In the genomic region with DNA sequence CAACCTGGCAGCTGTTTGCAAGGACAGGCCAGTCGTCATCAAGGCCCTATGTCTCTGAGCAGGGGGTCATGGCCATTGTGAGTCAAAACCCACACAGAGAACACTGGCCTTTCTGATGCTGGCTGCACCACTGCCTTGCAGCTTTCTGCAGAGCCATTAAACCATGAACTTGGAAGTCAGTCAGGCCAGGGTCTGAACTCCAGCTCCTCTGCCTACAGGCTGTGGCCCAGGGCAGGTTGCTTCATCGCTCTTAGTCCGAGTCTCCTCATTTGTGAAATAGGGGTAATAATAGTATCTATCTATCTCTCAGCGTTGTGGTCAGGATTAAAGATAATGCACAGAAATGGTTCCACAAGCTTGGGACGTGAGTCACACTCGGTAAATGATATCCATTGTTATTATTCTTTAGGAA, we compare ENCODE assay signal across 1 cellular context.
TF ChIP-seq lines count a peak whose summit lies in the region.

No MANE protein-coding gene starts in this region.

TF ChIP-seq in HEK293, 187 proteins besides CTCF, POLR2A, EP300 and RAD21 (continued from another document):
- TF ChIP-seq, protein P1, sequence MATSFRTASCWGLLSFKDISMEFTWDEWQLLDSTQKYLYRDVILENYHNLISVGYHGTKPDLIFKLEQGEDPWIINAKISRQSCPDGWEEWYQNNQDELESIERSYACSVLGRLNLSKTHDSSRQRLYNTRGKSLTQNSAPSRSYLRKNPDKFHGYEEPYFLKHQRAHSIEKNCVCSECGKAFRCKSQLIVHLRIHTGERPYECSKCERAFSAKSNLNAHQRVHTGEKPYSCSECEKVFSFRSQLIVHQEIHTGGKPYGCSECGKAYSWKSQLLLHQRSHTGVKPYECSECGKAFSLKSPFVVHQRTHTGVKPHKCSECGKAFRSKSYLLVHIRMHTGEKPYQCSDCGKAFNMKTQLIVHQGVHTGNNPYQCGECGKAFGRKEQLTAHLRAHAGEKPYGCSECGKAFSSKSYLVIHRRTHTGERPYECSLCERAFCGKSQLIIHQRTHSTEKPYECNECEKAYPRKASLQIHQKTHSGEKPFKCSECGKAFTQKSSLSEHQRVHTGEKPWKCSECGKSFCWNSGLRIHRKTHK (tag by site-specific recombination; IDR thresholded peaks at IDR 0.05) = no peak
- no peak for TF ChIP-seq ZNF146 (tag by site-specific recombination; IDR thresholded peaks at IDR 0.05)
- TF ChIP-seq ZNF394 (tag by site-specific recombination; IDR thresholded peaks at IDR 0.05; ENCODE audit: borderline replicate concordance) = peak; percentile 40; the same call in 1 of the 2 replicates
- 0 out of 2 replicates have a peak, but pooled peaks have one; percentile 44 for TF ChIP-seq ZXDB (tag by site-specific recombination; IDR thresholded peaks at IDR 0.05)
- TF ChIP-seq ZNF23 (tag by site-specific recombination; IDR thresholded peaks at IDR 0.05; ENCODE audit: borderline replicate concordance) = no peak
- TF ChIP-seq ZNF391 (tag by site-specific recombination; IDR thresholded peaks at IDR 0.05; ENCODE audit: borderline replicate concordance, low read depth) = no peak
- TF ChIP-seq ZNF629 (tag by site-specific recombination; IDR thresholded peaks at IDR 0.05) = peak; percentile 33; the same call in 1 of the 2 replicates
- TF ChIP-seq SETDB1 (IDR thresholded peaks at IDR 0.05; ENCODE audit: insufficient read length, low read length) = no peak
- TF ChIP-seq ZNF76 (tag by site-specific recombination; IDR thresholded peaks at IDR 0.05; ENCODE audit: borderline replicate concordance, low read depth) = no peak
- no peak for TF ChIP-seq ZNF473 (tag by site-specific recombination; IDR thresholded peaks at IDR 0.05)
- no peak for TF ChIP-seq ZNF350 (tag by site-specific recombination; IDR thresholded peaks at IDR 0.05)
- TF ChIP-seq ZNF37A (tag by site-specific recombination; IDR thresholded peaks at IDR 0.05) = no peak
- no peak for TF ChIP-seq ZNF121 (tag by site-specific recombination; IDR thresholded peaks at IDR 0.05)
- TF ChIP-seq ZSCAN30 (tag by site-specific recombination; IDR thresholded peaks at IDR 0.05) = no peak
- TF ChIP-seq, protein P2, sequence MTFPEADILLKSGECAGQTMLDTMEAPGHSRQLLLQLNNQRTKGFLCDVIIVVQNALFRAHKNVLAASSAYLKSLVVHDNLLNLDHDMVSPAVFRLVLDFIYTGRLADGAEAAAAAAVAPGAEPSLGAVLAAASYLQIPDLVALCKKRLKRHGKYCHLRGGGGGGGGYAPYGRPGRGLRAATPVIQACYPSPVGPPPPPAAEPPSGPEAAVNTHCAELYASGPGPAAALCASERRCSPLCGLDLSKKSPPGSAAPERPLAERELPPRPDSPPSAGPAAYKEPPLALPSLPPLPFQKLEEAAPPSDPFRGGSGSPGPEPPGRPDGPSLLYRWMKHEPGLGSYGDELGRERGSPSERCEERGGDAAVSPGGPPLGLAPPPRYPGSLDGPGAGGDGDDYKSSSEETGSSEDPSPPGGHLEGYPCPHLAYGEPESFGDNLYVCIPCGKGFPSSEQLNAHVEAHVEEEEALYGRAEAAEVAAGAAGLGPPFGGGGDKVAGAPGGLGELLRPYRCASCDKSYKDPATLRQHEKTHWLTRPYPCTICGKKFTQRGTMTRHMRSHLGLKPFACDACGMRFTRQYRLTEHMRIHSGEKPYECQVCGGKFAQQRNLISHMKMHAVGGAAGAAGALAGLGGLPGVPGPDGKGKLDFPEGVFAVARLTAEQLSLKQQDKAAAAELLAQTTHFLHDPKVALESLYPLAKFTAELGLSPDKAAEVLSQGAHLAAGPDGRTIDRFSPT (tag by site-specific recombination; IDR thresholded peaks at IDR 0.05) = 0 out of 2 replicates have a peak, but pooled peaks have one; percentile 14
- TF ChIP-seq ZNF776 (tag by site-specific recombination; IDR thresholded peaks at IDR 0.05; ENCODE audit: borderline replicate concordance) = no peak
- TF ChIP-seq TRIM28 (IDR thresholded peaks at IDR 0.05; ENCODE audit: borderline replicate concordance, low read length) = no peak
